8 cellular contexts compared by ENCODE assay signal in the genomic region with DNA sequence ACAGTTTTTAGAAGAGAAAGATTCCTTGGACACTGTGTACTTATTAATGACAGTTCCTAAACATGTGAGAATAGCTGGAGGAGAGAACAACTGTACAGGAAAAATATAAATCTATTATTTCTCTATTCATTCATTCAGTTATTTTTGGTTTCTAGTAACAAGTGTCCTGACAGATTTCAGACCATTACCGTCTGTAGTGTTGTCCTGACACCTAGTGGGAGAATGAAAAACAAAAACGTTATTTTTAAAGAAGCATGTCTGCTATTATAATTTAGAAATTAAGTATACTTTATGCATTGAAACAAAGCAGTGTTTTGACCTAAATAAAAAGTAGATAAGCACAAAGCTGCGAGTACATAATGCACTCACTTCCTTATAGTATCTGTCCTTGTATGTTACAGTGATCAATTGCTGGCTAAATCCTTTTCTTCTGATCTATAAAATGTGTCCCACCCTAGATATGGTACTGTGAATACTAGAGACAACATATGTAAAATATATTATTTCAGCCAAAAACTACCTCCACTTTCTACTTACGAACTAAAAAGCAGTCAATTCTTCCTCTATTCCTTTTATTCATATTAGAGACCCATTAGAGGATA.
DNase-seq lines count a peak whose midpoint lies in the region; ATAC-seq and TF ChIP-seq lines count a peak whose summit lies in the region.

No MANE protein-coding gene starts in this region.

- no peak overlapping the region for H3K4me3 ChIP-seq in fibroblast of pulmonary artery (replicated peaks; ENCODE audit: low read depth, low read length)

- no peaks in the 10 kb centered on the region for H3K4me1 Mint-ChIP-seq in progenitor cell of endocrine pancreas (ENCODE audit: low read depth)
- no peaks in the 10 kb centered on the region for H3K4me1 Mint-ChIP-seq in stimulated activated effector memory CD8-positive, alpha-beta T cell treated with anti-CD3 and anti-CD28 coated beads, Interleukin-12 subunit alpha, Interleukin-12 subunit beta, amount 100 ng/mL, for 72 hours

- in situ Hi-C loops in SK-MEL-5 (cut with HindIII; ENCODE audit: low pct_unique_long_range_greater_than_20kb, low sequenced_read_pairs), result no loop called here

- H3K27me3 Mint-ChIP-seq in progenitor cell of endocrine pancreas, result peaks cover 6% of the 10 kb centered on the region

- TF ChIP-seq CTCF in fibroblast of pulmonary artery (IDR thresholded peaks at IDR 0.05; ENCODE audit: low read length, missing control alignments) (peak; percentile 55), progenitor cell of endocrine pancreas (IDR thresholded peaks at IDR 0.05; ENCODE audit: unreplicated experiment) (peak; percentile 75)

- no peak for ATAC-seq in stimulated activated effector memory CD8-positive, alpha-beta T cell treated with anti-CD3 and anti-CD28 coated beads, Interleukin-12 subunit alpha, Interleukin-12 subunit beta, amount 100 ng/mL, for 72 hours

- H3K36me3 Mint-ChIP-seq in progenitor cell of endocrine pancreas (ENCODE audit: insufficient read depth), result no peaks in the 10 kb centered on the region
- H3K36me3 Mint-ChIP-seq in stimulated activated effector memory CD8-positive, alpha-beta T cell treated with anti-CD3 and anti-CD28 coated beads, Interleukin-12 subunit alpha, Interleukin-12 subunit beta, amount 100 ng/mL, for 72 hours, result no peaks in the 10 kb centered on the region

- H3K4me3 Mint-ChIP-seq in progenitor cell of endocrine pancreas (ENCODE audit: low read depth), result no peak overlapping the region
- no peak overlapping the region for H3K4me3 Mint-ChIP-seq in stimulated activated effector memory CD8-positive, alpha-beta T cell treated with anti-CD3 and anti-CD28 coated beads, Interleukin-12 subunit alpha, Interleukin-12 subunit beta, amount 100 ng/mL, for 72 hours

- peak; percentile 43 for DNase-seq in NCI-H510A treated with DMSO at 0.1 percent for 48 hours (lab: John Stamatoyannopoulos, UW)
- no peak for DNase-seq in NCI-H510A (lab: John Stamatoyannopoulos, UW)
- peak; percentile 1 for DNase-seq in KG1 (lab: John Stamatoyannopoulos, UW)
- DNase-seq in SK-MEL-5 (ENCODE audit: low read depth, low spot score), result peak; percentile 70
- peak; percentile 72 for DNase-seq in fibroblast of pulmonary artery (ENCODE audit: low read depth)
- no peak for DNase-seq in progenitor cell of endocrine pancreas (ENCODE audit: low spot score, unreplicated experiment)
- no peak for DNase-seq in activated naive CD4-positive, alpha-beta T cell (lab: John Stamatoyannopoulos, UW)
- DNase-seq in stimulated activated effector memory CD8-positive, alpha-beta T cell treated with anti-CD3 and anti-CD28 coated beads, Interleukin-12 subunit alpha, Interleukin-12 subunit beta, amount 100 ng/mL, for 72 hours (ENCODE audit: low spot score in 2 of 2), result no peak

- no peak overlapping the region for H3K27ac Mint-ChIP-seq in progenitor cell of endocrine pancreas
- H3K27ac Mint-ChIP-seq in stimulated activated effector memory CD8-positive, alpha-beta T cell treated with anti-CD3 and anti-CD28 coated beads, Interleukin-12 subunit alpha, Interleukin-12 subunit beta, amount 100 ng/mL, for 72 hours, result no peak overlapping the region

- H3K9me3 Mint-ChIP-seq in progenitor cell of endocrine pancreas (ENCODE audit: low read depth), result no peaks in the 10 kb centered on the region
- H3K9me3 Mint-ChIP-seq in stimulated activated effector memory CD8-positive, alpha-beta T cell treated with anti-CD3 and anti-CD28 coated beads, Interleukin-12 subunit alpha, Interleukin-12 subunit beta, amount 100 ng/mL, for 72 hours, result no peaks in the 10 kb centered on the region

Comparison
In these comparisons a context has a peak if more than half of its experiments do, and no peak if none do; other contexts are left out.
1. DNase-seq: peak in NCI-H510A treated with DMSO at 0.1 percent for 48 hours (single experiment), KG1 (single experiment), SK-MEL-5 (single experiment) and fibroblast of pulmonary artery (single experiment); none in NCI-H510A (single experiment), progenitor cell of endocrine pancreas (single experiment), activated naive CD4-positive, alpha-beta T cell (0 of 4) and stimulated activated effector memory CD8-positive, alpha-beta T cell treated with anti-CD3 and anti-CD28 coated beads, Interleukin-12 subunit alpha, Interleukin-12 subunit beta, amount 100 ng/mL, for 72 hours (0 of 2).